Comparison of ENCODE assay signal across 8 cellular contexts in genomic region chr6:137903933-137904821, GRCh38. TPM values are rescaled to one million over a fixed set of nuclear protein-coding genes. Genes with fewer than 3 reads are reported as not detected.
DNase-seq lines count a peak whose midpoint lies in the region; ATAC-seq and TF ChIP-seq lines count a peak whose summit lies in the region.

No MANE protein-coding gene starts in this region.

- peak; percentile 29; the same call in 1 of the 2 replicates for TF ChIP-seq POLR2A in Raji (IDR thresholded peaks at IDR 0.05; ENCODE audit: insufficient read depth, low read depth, low read length)
- TF ChIP-seq POLR2A in vagina (IDR thresholded peaks at IDR 0.05): no peak

- TF ChIP-seq CTCF in fibroblast of villous mesenchyme (IDR thresholded peaks at IDR 0.05; ENCODE audit: insufficient read depth, low read depth, low read length): no peak
- TF ChIP-seq CTCF in vagina (IDR thresholded peaks at IDR 0.05): no peak

- H3K4me3 ChIP-seq in fibroblast of villous mesenchyme (ENCODE audit: low read depth, low read length) (no peak overlapping the region), vagina (no peak overlapping the region)

- H3K36me3 ChIP-seq in vagina: no peaks in the 10 kb centered on the region

- ATAC-seq in HG02970 (IDR thresholded peaks at IDR 0.05; ENCODE audit: low FRiP score, unreplicated experiment): peak; percentile 50

- H3K4me1 ChIP-seq in vagina: no peaks in the 10 kb centered on the region

- peak; percentile 35 for DNase-seq in NK-92 treated with Interleukin-12 subunit alpha and Interleukin-12 subunit beta, amount 100 ng/mL, for 24 hours (lab: John Stamatoyannopoulos, UW)
- DNase-seq in NK-92 (lab: John Stamatoyannopoulos, UW; ENCODE audit: unreplicated experiment) (no peak), fibroblast of villous mesenchyme (ENCODE audit: low read depth) (peak; percentile 25), hypothalamus (lab: John Stamatoyannopoulos, UW) (no peak), NCI-H524 (lab: John Stamatoyannopoulos, UW) (no peak), vagina (ENCODE audit: extremely low spot score in 2 of 2) (no peak)

- H3K27me3 ChIP-seq in vagina: no peaks in the 10 kb centered on the region

- intact Hi-C loops in vagina (cut with DNase I): no loop called here

- H3K9me3 ChIP-seq in vagina: no peaks in the 10 kb centered on the region

- no peak overlapping the region for H3K27ac ChIP-seq in vagina

RNA-seq across cellular contexts. Expression of gene TNFAIP3, which starts 37.1 kb away (rescaled TPM):
- total RNA-seq in fibroblast of villous mesenchyme (3.5 and 3.9 TPM in 2 replicates), vagina (28.5 TPM)

Comparison
In these comparisons a context has a peak if more than half of its experiments do, and no peak if none do; other contexts are left out.
1. DNase-seq: peak in NK-92 treated with Interleukin-12 subunit alpha and Interleukin-12 subunit beta, amount 100 ng/mL, for 24 hours (single experiment) and fibroblast of villous mesenchyme (single experiment); none in NK-92 (single experiment), hypothalamus (0 of 51), NCI-H524 (0 of 2) and vagina (0 of 2).